Comparison of ENCODE assay signal across 8 cellular contexts in the genomic region with DNA sequence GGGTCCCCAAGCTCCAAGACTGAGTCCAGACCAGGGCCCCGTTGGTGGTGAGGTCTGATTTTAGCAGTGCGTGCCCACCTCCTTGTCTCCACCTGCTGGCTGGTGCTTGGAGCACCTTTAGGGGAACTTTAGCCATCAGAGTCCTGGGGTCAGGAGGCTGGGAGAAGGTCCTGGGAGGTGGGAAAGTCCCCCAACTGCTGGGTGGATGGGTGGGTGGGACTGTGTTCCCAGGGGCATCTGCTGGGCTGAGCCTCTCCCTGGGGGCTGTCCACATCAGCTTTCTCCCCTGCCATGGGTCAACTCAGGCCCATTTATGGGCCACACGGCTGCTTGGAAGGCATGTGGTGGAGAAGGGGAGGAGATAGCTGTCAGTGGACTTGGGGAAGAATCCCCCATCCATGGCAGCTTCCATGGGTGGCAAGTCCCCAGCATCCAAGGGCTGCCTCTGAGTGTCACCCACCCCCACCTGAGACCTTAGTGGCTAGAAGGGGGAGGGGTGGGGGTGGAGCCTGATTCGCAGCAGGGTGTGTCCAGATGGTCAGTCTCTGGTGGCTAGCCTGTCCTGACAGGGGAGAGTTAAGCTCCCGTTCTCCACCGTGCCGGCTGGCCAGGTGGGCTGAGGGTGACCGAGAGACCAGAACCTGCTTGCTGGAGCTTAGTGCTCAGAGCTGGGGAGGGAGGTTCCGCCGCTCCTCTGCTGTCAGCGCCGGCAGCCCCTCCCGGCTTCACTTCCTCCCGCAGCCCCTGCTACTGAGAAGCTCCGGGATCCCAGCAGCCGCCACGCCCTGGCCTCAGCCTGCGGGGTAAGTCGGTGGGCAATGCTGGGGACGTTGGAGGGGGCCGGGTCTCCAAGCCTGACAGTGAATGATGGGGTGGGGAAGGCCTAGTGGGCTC. TPM values are rescaled to one million over a fixed set of nuclear protein-coding genes. Genes with fewer than 3 reads are reported as not detected.
A peak's percentile ranks its signal among the peaks of the same experiment; 100 is the strongest.
DNase-seq lines count a peak whose midpoint lies in the region; ATAC-seq and TF ChIP-seq lines count a peak whose summit lies in the region.

A gene with protein sequence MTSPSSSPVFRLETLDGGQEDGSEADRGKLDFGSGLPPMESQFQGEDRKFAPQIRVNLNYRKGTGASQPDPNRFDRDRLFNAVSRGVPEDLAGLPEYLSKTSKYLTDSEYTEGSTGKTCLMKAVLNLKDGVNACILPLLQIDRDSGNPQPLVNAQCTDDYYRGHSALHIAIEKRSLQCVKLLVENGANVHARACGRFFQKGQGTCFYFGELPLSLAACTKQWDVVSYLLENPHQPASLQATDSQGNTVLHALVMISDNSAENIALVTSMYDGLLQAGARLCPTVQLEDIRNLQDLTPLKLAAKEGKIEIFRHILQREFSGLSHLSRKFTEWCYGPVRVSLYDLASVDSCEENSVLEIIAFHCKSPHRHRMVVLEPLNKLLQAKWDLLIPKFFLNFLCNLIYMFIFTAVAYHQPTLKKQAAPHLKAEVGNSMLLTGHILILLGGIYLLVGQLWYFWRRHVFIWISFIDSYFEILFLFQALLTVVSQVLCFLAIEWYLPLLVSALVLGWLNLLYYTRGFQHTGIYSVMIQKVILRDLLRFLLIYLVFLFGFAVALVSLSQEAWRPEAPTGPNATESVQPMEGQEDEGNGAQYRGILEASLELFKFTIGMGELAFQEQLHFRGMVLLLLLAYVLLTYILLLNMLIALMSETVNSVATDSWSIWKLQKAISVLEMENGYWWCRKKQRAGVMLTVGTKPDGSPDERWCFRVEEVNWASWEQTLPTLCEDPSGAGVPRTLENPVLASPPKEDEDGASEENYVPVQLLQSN (plus strand): TSS at position 541 of the 894 bp plus-strand sequence. CDS start 2,098 bp downstream, outside the sequence.

- H3K9me3 ChIP-seq in body of pancreas: no peaks in the 10 kb centered on the region
- H3K9me3 ChIP-seq in liver (ENCODE audit: control insufficient read depth in 4 of 4, low read length in 3 of 4): no peaks in the 10 kb centered on the region

- peak within 1 kb of the TSS; percentile 67 for H3K4me3 Mint-ChIP-seq in HFFc6

- 37 to 47% methylated on average over 4 to 20 of the region's 21 CpGs for WGBS in body of pancreas, 2 donors
- WGBS in liver: 35% methylated on average over 21 of the region's 21 CpGs

- TF ChIP-seq POLR2A in Raji (IDR thresholded peaks at IDR 0.05; ENCODE audit: insufficient read depth, low read depth, low read length): peak; percentile 38
- TF ChIP-seq POLR2A in body of pancreas (IDR thresholded peaks at IDR 0.05): peak in 1 of 3 donors; percentile 7

- H3K9ac ChIP-seq in liver (ENCODE audit: low read depth in 1 of 2, low read length in 2 of 2): peak within 1 kb of the TSS in 1 of 2 donors; percentile 27

- H3K4me1 Mint-ChIP-seq in HFFc6 (ENCODE audit: low read depth): peaks cover 26% of the 10 kb centered on the region

- no peaks in the 10 kb centered on the region for H3K9me3 Mint-ChIP-seq in HFFc6

- ATAC-seq in body of pancreas (peak; percentile 48), GM21526 (IDR thresholded peaks at IDR 0.05; ENCODE audit: low FRiP score, unreplicated experiment) (no peak)

- H3K27ac Mint-ChIP-seq in HFFc6: no peak within 1 kb of the TSS

- H3K36me3 Mint-ChIP-seq in HFFc6 (ENCODE audit: low read depth): no peaks in the 10 kb centered on the region

- no peaks in the 10 kb centered on the region for H3K36me3 ChIP-seq in body of pancreas (replicated peaks in 1 of 2; ENCODE audit: insufficient read depth in 1 of 2, low read depth in 2 of 2)
- H3K36me3 ChIP-seq in liver (ENCODE audit: control insufficient read depth in 4 of 4, insufficient read depth in 3 of 4, low read depth in 1 of 4, low read length in 3 of 4): no peaks in the 10 kb centered on the region

- H3K27me3 ChIP-seq in body of pancreas (no peaks in the 10 kb centered on the region), liver (ENCODE audit: control insufficient read depth in 4 of 4, insufficient read depth in 4 of 4, low read length in 3 of 4) (no peaks in the 10 kb centered on the region)

- DNase-seq in GM03348 (ENCODE audit: low spot score): peak; percentile 33
- no peak for DNase-seq in HFFc6
- peak in 3 of 4 donors; percentile 35 to 64 (median 45) for DNase-seq in body of pancreas
- peak; percentile 41 for DNase-seq in stimulated activated naive CD4-positive, alpha-beta T cell treated with Interleukin-2 at 50 U/mL for 16 hours (lab: John Stamatoyannopoulos, UW)
- DNase-seq in cerebellar nuclear complex (lab: John Stamatoyannopoulos, UW): no peak

- H3K4me1 ChIP-seq in body of pancreas (peaks cover 20% of the 10 kb centered on the region), liver (ENCODE audit: control insufficient read depth in 4 of 4, insufficient read depth in 4 of 4, low read length in 3 of 4) (no peaks in the 10 kb centered on the region)

- peak; percentile 77 to 87 for TF ChIP-seq RAD21 in liver (IDR thresholded peaks at IDR 0.05)

- H3K4me3 ChIP-seq in body of pancreas (peak within 1 kb of the TSS in 1 of 2 donors; percentile 20), liver (ENCODE audit: low read depth in 1 of 3, low read length in 3 of 3) (peak within 1 kb of the TSS; percentile 11 to 46 (median 43))

- peak within 1 kb of the TSS; percentile 45 to 82 (median 72) for H3K27ac ChIP-seq in body of pancreas
- peak within 1 kb of the TSS; percentile 70 to 85 for H3K27ac ChIP-seq in liver (ENCODE audit: low read depth in 1 of 2, low read length in 2 of 2)

- H3K27me3 Mint-ChIP-seq in HFFc6 (ENCODE audit: insufficient read depth): no peaks in the 10 kb centered on the region; the same call in 1 of the 2 replicates

- TF ChIP-seq CTCF in HFFc6 (IDR thresholded peaks at IDR 0.05) (peak; percentile 50), body of pancreas (IDR thresholded peaks at IDR 0.05) (peak; percentile 15 to 51 (median 30)), liver (IDR thresholded peaks at IDR 0.05; ENCODE audit: low read depth, low read length, missing input control) (peak; percentile 61)

- intact Hi-C loops in body of pancreas (cut with DNase I): no loop called here

TF ChIP-seq in liver, 16 proteins besides CTCF, POLR2A, EP300 and RAD21:
- TF ChIP-seq, protein P1, sequence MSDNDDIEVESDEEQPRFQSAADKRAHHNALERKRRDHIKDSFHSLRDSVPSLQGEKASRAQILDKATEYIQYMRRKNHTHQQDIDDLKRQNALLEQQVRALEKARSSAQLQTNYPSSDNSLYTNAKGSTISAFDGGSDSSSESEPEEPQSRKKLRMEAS (IDR thresholded peaks at IDR 0.05): no peak
- TF ChIP-seq GABPA (IDR thresholded peaks at IDR 0.05 in 1 of 2, conservative IDR thresholded peaks at IDR 0.05 in 1 of 2) (no peak), RXRA (IDR thresholded peaks at IDR 0.05) (no peak), FOXA2 (IDR thresholded peaks at IDR 0.05) (no peak), FOXA1 (IDR thresholded peaks at IDR 0.05) (no peak)
- TF ChIP-seq, protein P2, sequence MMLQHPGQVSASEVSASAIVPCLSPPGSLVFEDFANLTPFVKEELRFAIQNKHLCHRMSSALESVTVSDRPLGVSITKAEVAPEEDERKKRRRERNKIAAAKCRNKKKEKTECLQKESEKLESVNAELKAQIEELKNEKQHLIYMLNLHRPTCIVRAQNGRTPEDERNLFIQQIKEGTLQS (IDR thresholded peaks at IDR 0.05): no peak

RNA-seq across cellular contexts. Expression of the gene that starts here (rescaled TPM):
- 10 to 100 TPM in 4 of 6 experiments, 1 to 10 TPM in 2; 2.9 to 19.5 (median 18.1) TPM for total RNA-seq in HFFc6 (2021; fragmentation: NEBNext Ultra II Directional; extraction: Animal tissue kit (Norgen Biotek cat#: 25700))
- total RNA-seq in body of pancreas: 10 to 100 TPM in 1 of 2 donors, 1 to 10 TPM in 1; 4.7 to 30.7 TPM
- total RNA-seq in liver: 1 to 10 TPM; 5.6 to 9.3 TPM
- 1 to 10 TPM; 2.9 to 3.5 TPM for polyA plus RNA-seq in liver

Comparison
In these comparisons a context has a peak if more than half of its experiments do, and no peak if none do; other contexts are left out.
1. DNase-seq: peak in GM03348 (single experiment), body of pancreas (3 of 4) and stimulated activated naive CD4-positive, alpha-beta T cell treated with Interleukin-2 at 50 U/mL for 16 hours (single experiment); none in HFFc6 (single experiment) and cerebellar nuclear complex (0 of 2).
2. Peak in every context shown above with its lines, with median percentiles within 50 percentile points of each other: CTCF ChIP-seq.